Comparison of ENCODE assay signal across 8 cellular contexts in genomic region chr9:129333961-129334743, GRCh38.
DNase-seq lines count a peak whose midpoint lies in the region; ATAC-seq, FAIRE-seq and TF ChIP-seq lines count a peak whose summit lies in the region.

No MANE protein-coding gene starts in this region.

- H3K9me3 Mint-ChIP-seq in nephron progenitor cell, result peaks cover 11% of the 10 kb centered on the region

- no peaks in the 10 kb centered on the region for H3K36me3 Mint-ChIP-seq in nephron progenitor cell (ENCODE audit: low read depth)

- peak; percentile 95 for DNase-seq in NCI-H2196 (lab: John Stamatoyannopoulos, UW; ENCODE audit: unreplicated experiment)
- DNase-seq in activated naive CD4-positive, alpha-beta T cell treated with anti-CD3 and anti-CD28 coated beads, Interleukin-2, amount 50 U/mL, for 16 hours, result peak; percentile 37
- peak; percentile 77 for DNase-seq in foreskin melanocyte
- peak; percentile 80 for DNase-seq in nephron progenitor cell

- no peak for ATAC-seq in GM19023 (IDR thresholded peaks at IDR 0.05; ENCODE audit: unreplicated experiment)
- ATAC-seq in GM21619 (IDR thresholded peaks at IDR 0.05; ENCODE audit: unreplicated experiment), result no peak
- ATAC-seq in GM19324 (IDR thresholded peaks at IDR 0.05; ENCODE audit: low FRiP score, unreplicated experiment), result no peak

- H3K27ac Mint-ChIP-seq in nephron progenitor cell, result peak overlapping the region; percentile 92

- H3K27me3 Mint-ChIP-seq in nephron progenitor cell (ENCODE audit: low read depth, poor library complexity), result no peaks in the 10 kb centered on the region

- peaks cover 57% of the 10 kb centered on the region for H3K4me1 Mint-ChIP-seq in nephron progenitor cell

- H3K4me3 Mint-ChIP-seq in nephron progenitor cell, result peak overlapping the region; percentile 56

- peak; percentile 99 for FAIRE-seq in G401.6 (lab: Jason Lieb, UNC)

- no peak for TF ChIP-seq CTCF in nephron progenitor cell (IDR thresholded peaks at IDR 0.05)

Comparison
In these comparisons a context has a peak if more than half of its experiments do, and no peak if none do; other contexts are left out.
1. DNase-seq: peak in every context shown above with its lines; median percentile 95 in NCI-H2196; 80 in nephron progenitor cell; 77 in foreskin melanocyte; 37 in activated naive CD4-positive, alpha-beta T cell treated with anti-CD3 and anti-CD28 coated beads, Interleukin-2, amount 50 U/mL, for 16 hours.